Comparison of ENCODE assay signal across 2 cellular contexts in the genomic region with DNA sequence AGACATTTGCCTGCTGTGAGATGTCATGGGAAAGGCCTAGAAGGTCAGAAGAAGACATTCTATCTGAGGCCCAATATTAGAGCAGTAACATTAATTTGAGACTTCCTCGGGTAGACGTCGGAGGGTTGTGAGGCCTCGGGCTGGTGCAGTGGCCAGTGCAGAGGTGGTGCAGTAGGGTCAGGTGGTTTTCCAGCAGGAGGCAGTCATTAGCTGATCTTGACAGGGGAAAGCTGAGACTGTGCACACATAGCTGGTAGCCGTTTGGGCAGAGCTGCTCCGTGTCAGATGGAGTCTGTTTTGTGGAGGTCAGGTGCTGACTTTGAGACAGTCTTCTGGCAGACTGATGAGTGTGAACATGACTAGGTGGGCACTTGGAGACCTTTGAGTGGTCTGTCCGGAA.
TF ChIP-seq lines count a peak whose summit lies in the region.

No MANE protein-coding gene starts in this region.

TF ChIP-seq in GM23338, 12 proteins besides CTCF, POLR2A, EP300 and RAD21 (continues in another document):
- TF ChIP-seq POLR2AphosphoS5 (IDR thresholded peaks at IDR 0.05; ENCODE audit: low read depth) (no peak), STAT1 (IDR thresholded peaks at IDR 0.05; ENCODE audit: unreplicated experiment) (no peak), EZH2phosphoT487 (IDR thresholded peaks at IDR 0.05; ENCODE audit: unreplicated experiment) (no peak), ZNF114 (CRISPR knock-in tag; IDR thresholded peaks at IDR 0.05) (no peak), ZNF331 (CRISPR knock-in tag; IDR thresholded peaks at IDR 0.05; ENCODE audit: low read depth) (no peak), JUNB (IDR thresholded peaks at IDR 0.05; ENCODE audit: unreplicated experiment) (no peak), NANOG (IDR thresholded peaks at IDR 0.05; ENCODE audit: borderline replicate concordance) (no peak), CREB1 (CRISPR knock-in tag; IDR thresholded peaks at IDR 0.05; ENCODE audit: low read depth) (no peak), EZH2 (IDR thresholded peaks at IDR 0.05; ENCODE audit: low read depth, unreplicated experiment) (no peak)
- TF ChIP-seq, protein P1, sequence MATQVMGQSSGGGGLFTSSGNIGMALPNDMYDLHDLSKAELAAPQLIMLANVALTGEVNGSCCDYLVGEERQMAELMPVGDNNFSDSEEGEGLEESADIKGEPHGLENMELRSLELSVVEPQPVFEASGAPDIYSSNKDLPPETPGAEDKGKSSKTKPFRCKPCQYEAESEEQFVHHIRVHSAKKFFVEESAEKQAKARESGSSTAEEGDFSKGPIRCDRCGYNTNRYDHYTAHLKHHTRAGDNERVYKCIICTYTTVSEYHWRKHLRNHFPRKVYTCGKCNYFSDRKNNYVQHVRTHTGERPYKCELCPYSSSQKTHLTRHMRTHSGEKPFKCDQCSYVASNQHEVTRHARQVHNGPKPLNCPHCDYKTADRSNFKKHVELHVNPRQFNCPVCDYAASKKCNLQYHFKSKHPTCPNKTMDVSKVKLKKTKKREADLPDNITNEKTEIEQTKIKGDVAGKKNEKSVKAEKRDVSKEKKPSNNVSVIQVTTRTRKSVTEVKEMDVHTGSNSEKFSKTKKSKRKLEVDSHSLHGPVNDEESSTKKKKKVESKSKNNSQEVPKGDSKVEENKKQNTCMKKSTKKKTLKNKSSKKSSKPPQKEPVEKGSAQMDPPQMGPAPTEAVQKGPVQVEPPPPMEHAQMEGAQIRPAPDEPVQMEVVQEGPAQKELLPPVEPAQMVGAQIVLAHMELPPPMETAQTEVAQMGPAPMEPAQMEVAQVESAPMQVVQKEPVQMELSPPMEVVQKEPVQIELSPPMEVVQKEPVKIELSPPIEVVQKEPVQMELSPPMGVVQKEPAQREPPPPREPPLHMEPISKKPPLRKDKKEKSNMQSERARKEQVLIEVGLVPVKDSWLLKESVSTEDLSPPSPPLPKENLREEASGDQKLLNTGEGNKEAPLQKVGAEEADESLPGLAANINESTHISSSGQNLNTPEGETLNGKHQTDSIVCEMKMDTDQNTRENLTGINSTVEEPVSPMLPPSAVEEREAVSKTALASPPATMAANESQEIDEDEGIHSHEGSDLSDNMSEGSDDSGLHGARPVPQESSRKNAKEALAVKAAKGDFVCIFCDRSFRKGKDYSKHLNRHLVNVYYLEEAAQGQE (IDR thresholded peaks at IDR 0.05; ENCODE audit: unreplicated experiment), result no peak
- TF ChIP-seq, protein P2, sequence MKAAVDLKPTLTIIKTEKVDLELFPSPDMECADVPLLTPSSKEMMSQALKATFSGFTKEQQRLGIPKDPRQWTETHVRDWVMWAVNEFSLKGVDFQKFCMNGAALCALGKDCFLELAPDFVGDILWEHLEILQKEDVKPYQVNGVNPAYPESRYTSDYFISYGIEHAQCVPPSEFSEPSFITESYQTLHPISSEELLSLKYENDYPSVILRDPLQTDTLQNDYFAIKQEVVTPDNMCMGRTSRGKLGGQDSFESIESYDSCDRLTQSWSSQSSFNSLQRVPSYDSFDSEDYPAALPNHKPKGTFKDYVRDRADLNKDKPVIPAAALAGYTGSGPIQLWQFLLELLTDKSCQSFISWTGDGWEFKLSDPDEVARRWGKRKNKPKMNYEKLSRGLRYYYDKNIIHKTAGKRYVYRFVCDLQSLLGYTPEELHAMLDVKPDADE (IDR thresholded peaks at IDR 0.05), result no peak

TF ChIP-seq in H1, 55 proteins besides CTCF, POLR2A, EP300 and RAD21:
- TF ChIP-seq TCF12 (IDR thresholded peaks at IDR 0.05; ENCODE audit: low read depth, low read length) (no peak), POLR2AphosphoS5 (IDR thresholded peaks at IDR 0.05; ENCODE audit: low read depth, low read length) (no peak), KDM5A (IDR thresholded peaks at IDR 0.05; ENCODE audit: low read length) (no peak), SP1 (IDR thresholded peaks at IDR 0.05; ENCODE audit: low read depth, low read length) (no peak), JUN (IDR thresholded peaks at IDR 0.05; ENCODE audit: low read depth, low read length) (no peak), RNF2 (IDR thresholded peaks at IDR 0.05; ENCODE audit: borderline replicate concordance, low read depth, low read length, missing control alignments, poor library complexity, severe bottlenecking) (no peak), CHD2 (IDR thresholded peaks at IDR 0.05; ENCODE audit: low read length) (no peak), CBX8 (IDR thresholded peaks at IDR 0.05; ENCODE audit: borderline replicate concordance, low read depth, low read length) (no peak), SP4 (IDR thresholded peaks at IDR 0.05; ENCODE audit: low read length) (no peak), SRF (IDR thresholded peaks at IDR 0.05; ENCODE audit: low read depth, low read length) (no peak), CBX5 (IDR thresholded peaks at IDR 0.05; ENCODE audit: low read depth, low read length) (no peak), NRF1 (IDR thresholded peaks at IDR 0.05; ENCODE audit: low read depth, low read length) (no peak), ZNF274 (IDR thresholded peaks at IDR 0.05; ENCODE audit: borderline replicate concordance, extremely low read depth, low read length) (no peak), EGR1 (IDR thresholded peaks at IDR 0.05; ENCODE audit: borderline replicate concordance, low read depth, low read length) (no peak)
- TF ChIP-seq, protein P3, sequence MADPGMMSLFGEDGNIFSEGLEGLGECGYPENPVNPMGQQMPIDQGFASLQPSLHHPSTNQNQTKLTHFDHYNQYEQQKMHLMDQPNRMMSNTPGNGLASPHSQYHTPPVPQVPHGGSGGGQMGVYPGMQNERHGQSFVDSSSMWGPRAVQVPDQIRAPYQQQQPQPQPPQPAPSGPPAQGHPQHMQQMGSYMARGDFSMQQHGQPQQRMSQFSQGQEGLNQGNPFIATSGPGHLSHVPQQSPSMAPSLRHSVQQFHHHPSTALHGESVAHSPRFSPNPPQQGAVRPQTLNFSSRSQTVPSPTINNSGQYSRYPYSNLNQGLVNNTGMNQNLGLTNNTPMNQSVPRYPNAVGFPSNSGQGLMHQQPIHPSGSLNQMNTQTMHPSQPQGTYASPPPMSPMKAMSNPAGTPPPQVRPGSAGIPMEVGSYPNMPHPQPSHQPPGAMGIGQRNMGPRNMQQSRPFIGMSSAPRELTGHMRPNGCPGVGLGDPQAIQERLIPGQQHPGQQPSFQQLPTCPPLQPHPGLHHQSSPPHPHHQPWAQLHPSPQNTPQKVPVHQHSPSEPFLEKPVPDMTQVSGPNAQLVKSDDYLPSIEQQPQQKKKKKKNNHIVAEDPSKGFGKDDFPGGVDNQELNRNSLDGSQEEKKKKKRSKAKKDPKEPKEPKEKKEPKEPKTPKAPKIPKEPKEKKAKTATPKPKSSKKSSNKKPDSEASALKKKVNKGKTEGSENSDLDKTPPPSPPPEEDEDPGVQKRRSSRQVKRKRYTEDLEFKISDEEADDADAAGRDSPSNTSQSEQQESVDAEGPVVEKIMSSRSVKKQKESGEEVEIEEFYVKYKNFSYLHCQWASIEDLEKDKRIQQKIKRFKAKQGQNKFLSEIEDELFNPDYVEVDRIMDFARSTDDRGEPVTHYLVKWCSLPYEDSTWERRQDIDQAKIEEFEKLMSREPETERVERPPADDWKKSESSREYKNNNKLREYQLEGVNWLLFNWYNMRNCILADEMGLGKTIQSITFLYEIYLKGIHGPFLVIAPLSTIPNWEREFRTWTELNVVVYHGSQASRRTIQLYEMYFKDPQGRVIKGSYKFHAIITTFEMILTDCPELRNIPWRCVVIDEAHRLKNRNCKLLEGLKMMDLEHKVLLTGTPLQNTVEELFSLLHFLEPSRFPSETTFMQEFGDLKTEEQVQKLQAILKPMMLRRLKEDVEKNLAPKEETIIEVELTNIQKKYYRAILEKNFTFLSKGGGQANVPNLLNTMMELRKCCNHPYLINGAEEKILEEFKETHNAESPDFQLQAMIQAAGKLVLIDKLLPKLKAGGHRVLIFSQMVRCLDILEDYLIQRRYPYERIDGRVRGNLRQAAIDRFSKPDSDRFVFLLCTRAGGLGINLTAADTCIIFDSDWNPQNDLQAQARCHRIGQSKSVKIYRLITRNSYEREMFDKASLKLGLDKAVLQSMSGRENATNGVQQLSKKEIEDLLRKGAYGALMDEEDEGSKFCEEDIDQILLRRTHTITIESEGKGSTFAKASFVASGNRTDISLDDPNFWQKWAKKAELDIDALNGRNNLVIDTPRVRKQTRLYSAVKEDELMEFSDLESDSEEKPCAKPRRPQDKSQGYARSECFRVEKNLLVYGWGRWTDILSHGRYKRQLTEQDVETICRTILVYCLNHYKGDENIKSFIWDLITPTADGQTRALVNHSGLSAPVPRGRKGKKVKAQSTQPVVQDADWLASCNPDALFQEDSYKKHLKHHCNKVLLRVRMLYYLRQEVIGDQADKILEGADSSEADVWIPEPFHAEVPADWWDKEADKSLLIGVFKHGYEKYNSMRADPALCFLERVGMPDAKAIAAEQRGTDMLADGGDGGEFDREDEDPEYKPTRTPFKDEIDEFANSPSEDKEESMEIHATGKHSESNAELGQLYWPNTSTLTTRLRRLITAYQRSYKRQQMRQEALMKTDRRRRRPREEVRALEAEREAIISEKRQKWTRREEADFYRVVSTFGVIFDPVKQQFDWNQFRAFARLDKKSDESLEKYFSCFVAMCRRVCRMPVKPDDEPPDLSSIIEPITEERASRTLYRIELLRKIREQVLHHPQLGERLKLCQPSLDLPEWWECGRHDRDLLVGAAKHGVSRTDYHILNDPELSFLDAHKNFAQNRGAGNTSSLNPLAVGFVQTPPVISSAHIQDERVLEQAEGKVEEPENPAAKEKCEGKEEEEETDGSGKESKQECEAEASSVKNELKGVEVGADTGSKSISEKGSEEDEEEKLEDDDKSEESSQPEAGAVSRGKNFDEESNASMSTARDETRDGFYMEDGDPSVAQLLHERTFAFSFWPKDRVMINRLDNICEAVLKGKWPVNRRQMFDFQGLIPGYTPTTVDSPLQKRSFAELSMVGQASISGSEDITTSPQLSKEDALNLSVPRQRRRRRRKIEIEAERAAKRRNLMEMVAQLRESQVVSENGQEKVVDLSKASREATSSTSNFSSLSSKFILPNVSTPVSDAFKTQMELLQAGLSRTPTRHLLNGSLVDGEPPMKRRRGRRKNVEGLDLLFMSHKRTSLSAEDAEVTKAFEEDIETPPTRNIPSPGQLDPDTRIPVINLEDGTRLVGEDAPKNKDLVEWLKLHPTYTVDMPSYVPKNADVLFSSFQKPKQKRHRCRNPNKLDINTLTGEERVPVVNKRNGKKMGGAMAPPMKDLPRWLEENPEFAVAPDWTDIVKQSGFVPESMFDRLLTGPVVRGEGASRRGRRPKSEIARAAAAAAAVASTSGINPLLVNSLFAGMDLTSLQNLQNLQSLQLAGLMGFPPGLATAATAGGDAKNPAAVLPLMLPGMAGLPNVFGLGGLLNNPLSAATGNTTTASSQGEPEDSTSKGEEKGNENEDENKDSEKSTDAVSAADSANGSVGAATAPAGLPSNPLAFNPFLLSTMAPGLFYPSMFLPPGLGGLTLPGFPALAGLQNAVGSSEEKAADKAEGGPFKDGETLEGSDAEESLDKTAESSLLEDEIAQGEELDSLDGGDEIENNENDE (IDR thresholded peaks at IDR 0.05; ENCODE audit: insufficient replicate concordance, low read length), result no peak
- TF ChIP-seq, protein P4, sequence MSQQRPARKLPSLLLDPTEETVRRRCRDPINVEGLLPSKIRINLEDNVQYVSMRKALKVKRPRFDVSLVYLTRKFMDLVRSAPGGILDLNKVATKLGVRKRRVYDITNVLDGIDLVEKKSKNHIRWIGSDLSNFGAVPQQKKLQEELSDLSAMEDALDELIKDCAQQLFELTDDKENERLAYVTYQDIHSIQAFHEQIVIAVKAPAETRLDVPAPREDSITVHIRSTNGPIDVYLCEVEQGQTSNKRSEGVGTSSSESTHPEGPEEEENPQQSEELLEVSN (IDR thresholded peaks at IDR 0.05), result no peak
- TF ChIP-seq, protein P5, sequence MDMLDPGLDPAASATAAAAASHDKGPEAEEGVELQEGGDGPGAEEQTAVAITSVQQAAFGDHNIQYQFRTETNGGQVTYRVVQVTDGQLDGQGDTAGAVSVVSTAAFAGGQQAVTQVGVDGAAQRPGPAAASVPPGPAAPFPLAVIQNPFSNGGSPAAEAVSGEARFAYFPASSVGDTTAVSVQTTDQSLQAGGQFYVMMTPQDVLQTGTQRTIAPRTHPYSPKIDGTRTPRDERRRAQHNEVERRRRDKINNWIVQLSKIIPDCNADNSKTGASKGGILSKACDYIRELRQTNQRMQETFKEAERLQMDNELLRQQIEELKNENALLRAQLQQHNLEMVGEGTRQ (IDR thresholded peaks at IDR 0.05; ENCODE audit: low read length), result no peak
- TF ChIP-seq, protein P6, sequence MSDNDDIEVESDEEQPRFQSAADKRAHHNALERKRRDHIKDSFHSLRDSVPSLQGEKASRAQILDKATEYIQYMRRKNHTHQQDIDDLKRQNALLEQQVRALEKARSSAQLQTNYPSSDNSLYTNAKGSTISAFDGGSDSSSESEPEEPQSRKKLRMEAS (IDR thresholded peaks at IDR 0.05), result no peak
